ENCODE assay signal across 8 cellular contexts in the genomic region with DNA sequence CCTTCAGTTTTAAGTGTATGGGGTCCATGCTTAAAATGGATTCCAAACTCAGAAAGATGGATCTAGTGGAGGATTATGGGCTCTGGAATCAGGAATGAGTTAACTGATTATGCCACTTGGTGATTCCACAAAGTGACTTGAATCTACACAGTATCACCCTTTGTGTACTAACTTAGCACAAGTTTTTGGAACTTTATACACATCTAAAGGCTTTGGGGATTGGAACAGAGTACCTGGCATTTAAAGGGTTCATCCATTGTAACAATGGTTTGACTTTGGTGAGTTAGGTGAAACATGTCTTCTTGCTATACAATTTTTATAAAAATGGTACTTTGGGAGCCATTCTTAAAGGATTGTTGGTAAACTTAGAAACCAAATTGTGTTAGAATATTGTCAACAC. TPM values are rescaled to one million over a fixed set of nuclear protein-coding genes. Genes with fewer than 3 reads are reported as not detected.
DNase-seq lines count a peak whose midpoint lies in the region; ATAC-seq lines count a peak whose summit lies in the region.

No MANE protein-coding gene starts in this region.

- DNase-seq in DMS 273 (lab: John Stamatoyannopoulos, UW; ENCODE audit: unreplicated experiment) (peak; percentile 26), DMS 273 treated with DMSO at 0.1 percent for 48 hours (lab: John Stamatoyannopoulos, UW) (no peak), T1000 (lab: John Stamatoyannopoulos, UW) (no peak), NAMALWA (ENCODE audit: low spot score) (no peak)
- no peak for DNase-seq in activated T-helper 1 cell treated with anti-CD3 and anti-CD28 coated beads, Interleukin-12 subunit alpha, Interleukin-12 subunit beta, Interleukin-2, Interleukin-4 antibody, amounts not matched to agents 30 ng/mL and 10 ng/mL and 1 ng/mL, durations not matched to agents 14 hours and 24 hours and 36 hours (ENCODE audit: low spot score)
- no peak for DNase-seq in stimulated activated naive CD8-positive, alpha-beta T cell treated with anti-CD3 and anti-CD28 coated beads, Interleukin-15, amount 100 ng/mL, for 72 hours

- H3K27ac Mint-ChIP-seq in activated T-helper 1 cell treated with anti-CD3 and anti-CD28 coated beads, Interleukin-12 subunit alpha, Interleukin-12 subunit beta, Interleukin-2, Interleukin-4 antibody, amounts not matched to agents 30 ng/mL and 10 ng/mL and 1 ng/mL, durations not matched to agents 14 hours and 24 hours and 36 hours: peak overlapping the region; percentile 91
- peak overlapping the region; percentile 100 for H3K27ac Mint-ChIP-seq in stimulated activated naive CD8-positive, alpha-beta T cell treated with anti-CD3 and anti-CD28 coated beads, Interleukin-15, amount 100 ng/mL, for 72 hours

- peak overlapping the region; percentile 94 for H3K4me3 Mint-ChIP-seq in activated T-helper 1 cell treated with anti-CD3 and anti-CD28 coated beads, Interleukin-12 subunit alpha, Interleukin-12 subunit beta, Interleukin-2, Interleukin-4 antibody, amounts not matched to agents 30 ng/mL and 10 ng/mL and 1 ng/mL, durations not matched to agents 14 hours and 24 hours and 36 hours
- peak overlapping the region; percentile 94 to 98 for H3K4me3 Mint-ChIP-seq in stimulated activated naive CD8-positive, alpha-beta T cell treated with anti-CD3 and anti-CD28 coated beads, Interleukin-15, amount 100 ng/mL, for 72 hours

- peaks cover 40% of the 10 kb centered on the region for H3K4me1 Mint-ChIP-seq in activated T-helper 1 cell treated with anti-CD3 and anti-CD28 coated beads, Interleukin-12 subunit alpha, Interleukin-12 subunit beta, Interleukin-2, Interleukin-4 antibody, amounts not matched to agents 30 ng/mL and 10 ng/mL and 1 ng/mL, durations not matched to agents 14 hours and 24 hours and 36 hours (ENCODE audit: low read depth)
- H3K4me1 Mint-ChIP-seq in stimulated activated naive CD8-positive, alpha-beta T cell treated with anti-CD3 and anti-CD28 coated beads, Interleukin-15, amount 100 ng/mL, for 72 hours: peaks cover 36% of the 10 kb centered on the region

- H3K27me3 Mint-ChIP-seq in activated T-helper 1 cell treated with anti-CD3 and anti-CD28 coated beads, Interleukin-12 subunit alpha, Interleukin-12 subunit beta, Interleukin-2, Interleukin-4 antibody, amounts not matched to agents 30 ng/mL and 10 ng/mL and 1 ng/mL, durations not matched to agents 14 hours and 24 hours and 36 hours (ENCODE audit: insufficient read depth): no peaks in the 10 kb centered on the region
- H3K27me3 Mint-ChIP-seq in stimulated activated naive CD8-positive, alpha-beta T cell treated with anti-CD3 and anti-CD28 coated beads, Interleukin-15, amount 100 ng/mL, for 72 hours: no peaks in the 10 kb centered on the region

- H3K4me3 ChIP-seq in iPS-18c (ENCODE audit: insufficient read depth, low read depth, low read length): peak overlapping the region; percentile 97

- ATAC-seq in stimulated activated naive CD8-positive, alpha-beta T cell treated with anti-CD3 and anti-CD28 coated beads, Interleukin-15, amount 100 ng/mL, for 72 hours: no peak
- no peak for ATAC-seq in GM21360 (IDR thresholded peaks at IDR 0.05; ENCODE audit: unreplicated experiment)

- H3K9me3 Mint-ChIP-seq in activated T-helper 1 cell treated with anti-CD3 and anti-CD28 coated beads, Interleukin-12 subunit alpha, Interleukin-12 subunit beta, Interleukin-2, Interleukin-4 antibody, amounts not matched to agents 30 ng/mL and 10 ng/mL and 1 ng/mL, durations not matched to agents 14 hours and 24 hours and 36 hours: no peaks in the 10 kb centered on the region
- no peaks in the 10 kb centered on the region for H3K9me3 Mint-ChIP-seq in stimulated activated naive CD8-positive, alpha-beta T cell treated with anti-CD3 and anti-CD28 coated beads, Interleukin-15, amount 100 ng/mL, for 72 hours

- H3K9me3 ChIP-seq in iPS-18c (ENCODE audit: control insufficient read depth, insufficient read depth, low read length): no peaks in the 10 kb centered on the region

- intact Hi-C loops in activated T-helper 1 cell treated with anti-CD3 and anti-CD28 coated beads, Interleukin-12 subunit alpha, Interleukin-12 subunit beta, Interleukin-2, Interleukin-4 antibody, amounts not matched to agents 30 ng/mL and 10 ng/mL and 1 ng/mL, durations not matched to agents 14 hours and 24 hours and 36 hours (cut with micrococcal nuclease): loop anchor here (2.0 to 5.0 kb wide), 3 partner anchors 106 to 1950 kb away; a partner anchor contains a TSS

- H3K36me3 Mint-ChIP-seq in activated T-helper 1 cell treated with anti-CD3 and anti-CD28 coated beads, Interleukin-12 subunit alpha, Interleukin-12 subunit beta, Interleukin-2, Interleukin-4 antibody, amounts not matched to agents 30 ng/mL and 10 ng/mL and 1 ng/mL, durations not matched to agents 14 hours and 24 hours and 36 hours (ENCODE audit: low read depth): peaks cover 55% of the 10 kb centered on the region

RNA-seq across cellular contexts. Expression of a gene that starts 1.1 kb away (rescaled TPM):
- total RNA-seq in activated T-helper 1 cell treated with anti-CD3 and anti-CD28 coated beads, Interleukin-12 subunit alpha, Interleukin-12 subunit beta, Interleukin-2, Interleukin-4 antibody, amounts not matched to agents 30 ng/mL and 10 ng/mL and 1 ng/mL, durations not matched to agents 14 hours and 24 hours and 36 hours: 1,045 and 1,084 TPM in 2 replicates

RNA-seq across cellular contexts. Expression of a gene that starts 18.2 kb away (rescaled TPM):
- 1.9 and 3.2 TPM in 2 replicates for total RNA-seq in activated T-helper 1 cell treated with anti-CD3 and anti-CD28 coated beads, Interleukin-12 subunit alpha, Interleukin-12 subunit beta, Interleukin-2, Interleukin-4 antibody, amounts not matched to agents 30 ng/mL and 10 ng/mL and 1 ng/mL, durations not matched to agents 14 hours and 24 hours and 36 hours
